21 cellular contexts compared by ENCODE assay signal in genomic region chr9:126515873-126516505, GRCh38.
DNase-seq lines count a peak whose midpoint lies in the region; ATAC-seq and TF ChIP-seq lines count a peak whose summit lies in the region.
"Had no signal": no experiment of that assay in that cellular context is flagged by ENCODE, and none has a peak within 500 bp of the region (broad histone marks: within the 10 kb centered on the region; RNA-seq: fewer than 3 reads in every experiment).

No MANE protein-coding gene starts in this region.

- H3K4me3 Mint-ChIP-seq in CD8-positive, alpha-beta T cell, result peak overlapping the region; percentile 16
- H3K4me3 Mint-ChIP-seq in dendritic cell treated with granulocyte-macrophage colony-stimulating factor and Interleukin-4, amounts not matched to agents 40 ng/mL and 50 ng/mL, for 4 days, result peak overlapping the region; percentile 20
- peak overlapping the region; percentile 91 for H3K4me3 Mint-ChIP-seq in natural killer cell treated with Interleukin-12 subunit alpha and Interleukin-12 subunit beta and Interleukin-15 and Interleukin-18, amount 100 ng/mL, for 72 hours

- 91% methylated on average over 13 of the region's 14 CpGs for WGBS in SK-N-SH (ENCODE audit: low lambda C conversion rate)

- no peak overlapping the region; a peak in 1 of 4 replicates for H3K27ac ChIP-seq in SK-N-SH (ENCODE audit: low read depth in 2 of 2, low read length in 1 of 2)
- no peak overlapping the region for H3K27ac ChIP-seq in CD8-positive, alpha-beta T cell (ENCODE audit: low read depth, low read length)
- H3K27ac ChIP-seq: 22Rv1 had no signal

- no peak overlapping the region for H3K9ac ChIP-seq in SK-N-SH

- ATAC-seq in SK-N-SH treated with all-trans-retinoic acid at 6 μM for 48 hours, result no peak
- no peak for ATAC-seq in CD8-positive, alpha-beta T cell
- no peak for ATAC-seq in natural killer cell treated with Interleukin-12 subunit alpha and Interleukin-12 subunit beta and Interleukin-15 and Interleukin-18, amount 100 ng/mL, for 72 hours

- DNase-seq in SK-N-SH, result peak; percentile 39
- DNase-seq in CD8-positive, alpha-beta T cell, result no peak
- no peak for DNase-seq in natural killer cell treated with Interleukin-12 subunit alpha and Interleukin-12 subunit beta and Interleukin-15 and Interleukin-18, amount 100 ng/mL, for 72 hours (ENCODE audit: low spot score)
- DNase-seq in NCI-H748 (lab: John Stamatoyannopoulos, UW; ENCODE audit: unreplicated experiment), result no peak
- DNase-seq in stimulated activated CD4-positive, alpha-beta T cell treated with anti-CD3 and anti-CD28 coated beads, Interleukin-4, amount 100 ng/mL, for 4 hours, result no peak
- no peak for DNase-seq in T-helper 1 cell
- DNase-seq: activated T-cell treated with anti-CD3 and anti-CD28 coated beads, Interleukin-2, amount 50 U/mL, for 24 hours; BE2C; caudate nucleus; DMS153; effector memory CD4-positive, alpha-beta T cell; GOT3; NCI-H1105; NCI-H2107; NCI-H526 had no signal

- H3K27ac Mint-ChIP-seq in CD8-positive, alpha-beta T cell, result no peak overlapping the region
- peak overlapping the region; percentile 92 for H3K27ac Mint-ChIP-seq in dendritic cell treated with granulocyte-macrophage colony-stimulating factor and Interleukin-4, amounts not matched to agents 40 ng/mL and 50 ng/mL, for 4 days
- H3K27ac Mint-ChIP-seq in natural killer cell treated with Interleukin-12 subunit alpha and Interleukin-12 subunit beta and Interleukin-15 and Interleukin-18, amount 100 ng/mL, for 72 hours, result peak overlapping the region; percentile 88 to 91

- TF ChIP-seq CTCF in SK-N-SH (IDR thresholded peaks at IDR 0.05), result no peak
- no peak for TF ChIP-seq CTCF in CD8-positive, alpha-beta T cell (IDR thresholded peaks at IDR 0.05)

- TF ChIP-seq EP300 in SK-N-SH (IDR thresholded peaks at IDR 0.05; ENCODE audit: borderline replicate concordance in 1 of 2, low read depth in 1 of 2, low read length in 1 of 2), result no peak

- no peaks in the 10 kb centered on the region for H4K20me1 ChIP-seq in SK-N-SH (ENCODE audit: insufficient read depth)

- peaks cover 0 to 52% of the 10 kb centered on the region in 2 experiments; a peak in 2 of 4 replicates for H3K4me1 ChIP-seq in SK-N-SH (ENCODE audit: control insufficient read depth in 1 of 2, insufficient read depth in 2 of 2, low read depth in 1 of 2, low read length in 1 of 2)
- H3K4me1 ChIP-seq in CD8-positive, alpha-beta T cell (ENCODE audit: insufficient read depth, low read length), result peaks cover 17% of the 10 kb centered on the region

- peaks cover 21% of the 10 kb centered on the region for H3F3A ChIP-seq in SK-N-SH (replicated peaks; ENCODE audit: insufficient read depth)

- H3K9me2 ChIP-seq in SK-N-SH, result no peaks in the 10 kb centered on the region

- no peak overlapping the region for H2AFZ ChIP-seq in SK-N-SH (ENCODE audit: low read depth)

- H3K36me3 ChIP-seq in SK-N-SH (replicated peaks in 1 of 2; ENCODE audit: control insufficient read depth in 1 of 2, insufficient read depth in 2 of 2, low read length in 1 of 2), result no peaks in the 10 kb centered on the region
- H3K36me3 ChIP-seq in CD8-positive, alpha-beta T cell (ENCODE audit: insufficient read depth, low read length), result no peaks in the 10 kb centered on the region
- H3K36me3 ChIP-seq: adrenal gland, BE2C, SJCRH30, upper lobe of left lung had no signal

- TF ChIP-seq RAD21 in SK-N-SH (IDR thresholded peaks at IDR 0.05; ENCODE audit: low read length), result no peak

- CTCF ChIA-PET in SK-N-SH (lab: Yijun Ruan, JAX), result interaction anchor here (0.6 to 21.2 kb wide), 5 partner anchors 10 to 66 kb away, joined by 3 to 473 read pairs (median 19); no protein-coding TSS in a partner anchor
- CTCF ChIA-PET in CD8-positive, alpha-beta T cell (lab: Charles Lee), result interaction anchor here (0.9 to 17.0 kb wide), 3 partner anchors 17 to 44 kb away, joined by 3 to 150 read pairs (median 108); no protein-coding TSS in a partner anchor

- intact Hi-C loops in CD8-positive, alpha-beta T cell (cut with DNase I, micrococcal nuclease), result loop anchor here in 1 of 2 experiments (5.0 kb wide), 1 partner anchor 41 kb away; no protein-coding TSS in a partner anchor
- intact Hi-C loops in dendritic cell treated with granulocyte-macrophage colony-stimulating factor and Interleukin-4, amounts not matched to agents 40 ng/mL and 50 ng/mL, for 4 days (cut with micrococcal nuclease), result no loop called here

- POLR2A ChIA-PET in SK-N-SH (lab: Yijun Ruan, JAX), result interaction anchor here (1.3 to 1.7 kb wide), 2 partner anchors 33 to 35 kb away, joined by 3 to 8 read pairs; no protein-coding TSS in a partner anchor
- POLR2A ChIA-PET in CD8-positive, alpha-beta T cell (lab: Charles Lee), result no interaction called here

- H3K4me1 Mint-ChIP-seq in CD8-positive, alpha-beta T cell (ENCODE audit: low read depth), result peaks cover 32% of the 10 kb centered on the region
- peaks cover 63% of the 10 kb centered on the region for H3K4me1 Mint-ChIP-seq in dendritic cell treated with granulocyte-macrophage colony-stimulating factor and Interleukin-4, amounts not matched to agents 40 ng/mL and 50 ng/mL, for 4 days (ENCODE audit: low read depth)
- H3K4me1 Mint-ChIP-seq in natural killer cell treated with Interleukin-12 subunit alpha and Interleukin-12 subunit beta and Interleukin-15 and Interleukin-18, amount 100 ng/mL, for 72 hours (ENCODE audit: low read depth in 2 of 2), result peaks cover 44 to 47% of the 10 kb centered on the region in 2 donors

- H3K79me2 ChIP-seq in SK-N-SH (ENCODE audit: insufficient read depth), result no peaks in the 10 kb centered on the region

- no peak overlapping the region for H3K4me2 ChIP-seq in SK-N-SH

- no peaks in the 10 kb centered on the region for H3K36me3 Mint-ChIP-seq in CD8-positive, alpha-beta T cell
- no peaks in the 10 kb centered on the region for H3K36me3 Mint-ChIP-seq in dendritic cell treated with granulocyte-macrophage colony-stimulating factor and Interleukin-4, amounts not matched to agents 40 ng/mL and 50 ng/mL, for 4 days (ENCODE audit: low read depth)
- no peaks in the 10 kb centered on the region for H3K36me3 Mint-ChIP-seq in natural killer cell treated with Interleukin-12 subunit alpha and Interleukin-12 subunit beta and Interleukin-15 and Interleukin-18, amount 100 ng/mL, for 72 hours

- no peaks in the 10 kb centered on the region for H3K9me3 Mint-ChIP-seq in CD8-positive, alpha-beta T cell
- no peaks in the 10 kb centered on the region for H3K9me3 Mint-ChIP-seq in dendritic cell treated with granulocyte-macrophage colony-stimulating factor and Interleukin-4, amounts not matched to agents 40 ng/mL and 50 ng/mL, for 4 days
- no peaks in the 10 kb centered on the region for H3K9me3 Mint-ChIP-seq in natural killer cell treated with Interleukin-12 subunit alpha and Interleukin-12 subunit beta and Interleukin-15 and Interleukin-18, amount 100 ng/mL, for 72 hours
- H3K9me3 Mint-ChIP-seq: activated T-cell treated with anti-CD3 and anti-CD28 coated beads, Interleukin-2, amount 50 U/mL, for 24 hours had no signal

- H3K27me3 Mint-ChIP-seq in CD8-positive, alpha-beta T cell (ENCODE audit: low read depth), result peaks cover 58% of the 10 kb centered on the region
- no peaks in the 10 kb centered on the region for H3K27me3 Mint-ChIP-seq in dendritic cell treated with granulocyte-macrophage colony-stimulating factor and Interleukin-4, amounts not matched to agents 40 ng/mL and 50 ng/mL, for 4 days
- H3K27me3 Mint-ChIP-seq in natural killer cell treated with Interleukin-12 subunit alpha and Interleukin-12 subunit beta and Interleukin-15 and Interleukin-18, amount 100 ng/mL, for 72 hours, result peaks cover 15 to 22% of the 10 kb centered on the region in 2 donors

- H3K4me3 ChIP-seq in SK-N-SH (ENCODE audit: low read depth in 2 of 2, low read length in 1 of 2), result no peak overlapping the region
- no peak overlapping the region for H3K4me3 ChIP-seq in CD8-positive, alpha-beta T cell (ENCODE audit: low read depth, low read length)

- H3K27me3 ChIP-seq in SK-N-SH (ENCODE audit: insufficient read depth), result peaks cover 6% of the 10 kb centered on the region; the same call in 1 of the 2 replicates
- H3K27me3 ChIP-seq in CD8-positive, alpha-beta T cell (ENCODE audit: insufficient read depth, low read length), result peaks cover 15% of the 10 kb centered on the region
- H3K27me3 ChIP-seq: BE2C, SJCRH30 had no signal

- H3K9me3 ChIP-seq in SK-N-SH, result no peaks in the 10 kb centered on the region
- no peaks in the 10 kb centered on the region for H3K9me3 ChIP-seq in CD8-positive, alpha-beta T cell (ENCODE audit: low read length)
- H3K9me3 ChIP-seq: adrenal gland, BE2C, SJCRH30, upper lobe of left lung had no signal

TF ChIP-seq in SK-N-SH, 30 proteins besides CTCF, POLR2A, EP300 and RAD21 (continues in another document):
- TF ChIP-seq GATA2 (CRISPR knock-in tag; IDR thresholded peaks at IDR 0.05) (no peak), SIN3A (IDR thresholded peaks at IDR 0.05; ENCODE audit: borderline replicate concordance, low read depth, low read length) (no peak), NFIC (IDR thresholded peaks at IDR 0.05; ENCODE audit: borderline replicate concordance) (no peak), POLR2AphosphoS5 (IDR thresholded peaks at IDR 0.05; ENCODE audit: low read depth, low read length) (no peak), IRF3 (IDR thresholded peaks at IDR 0.05; ENCODE audit: low read depth, low read length) (no peak)

TF ChIP-seq in SK-N-SH treated with all-trans-retinoic acid at 6 μM for 48 hours, 23 proteins besides CTCF, POLR2A, EP300 and RAD21 (continues in another document):
- TF ChIP-seq CREB5 (CRISPR knock-in tag; IDR thresholded peaks at IDR 0.05; ENCODE audit: low read depth) (no peak), ESRRG (CRISPR knock-in tag; IDR thresholded peaks at IDR 0.05) (no peak), ZNF8 (CRISPR knock-in tag; IDR thresholded peaks at IDR 0.05) (no peak)

Comparison
In these comparisons a context has a peak if more than half of its experiments do, and no peak if none do; other contexts are left out.
1. H3K4me3 Mint-ChIP-seq: peak in every context shown above with its lines; median percentile 91 in natural killer cell treated with Interleukin-12 subunit alpha and Interleukin-12 subunit beta and Interleukin-15 and Interleukin-18, amount 100 ng/mL, for 72 hours; 20 in dendritic cell treated with granulocyte-macrophage colony-stimulating factor and Interleukin-4, amounts not matched to agents 40 ng/mL and 50 ng/mL, for 4 days; 16 in CD8-positive, alpha-beta T cell.